Comparison of ENCODE assay signal across 1 cellular context in the genomic region with DNA sequence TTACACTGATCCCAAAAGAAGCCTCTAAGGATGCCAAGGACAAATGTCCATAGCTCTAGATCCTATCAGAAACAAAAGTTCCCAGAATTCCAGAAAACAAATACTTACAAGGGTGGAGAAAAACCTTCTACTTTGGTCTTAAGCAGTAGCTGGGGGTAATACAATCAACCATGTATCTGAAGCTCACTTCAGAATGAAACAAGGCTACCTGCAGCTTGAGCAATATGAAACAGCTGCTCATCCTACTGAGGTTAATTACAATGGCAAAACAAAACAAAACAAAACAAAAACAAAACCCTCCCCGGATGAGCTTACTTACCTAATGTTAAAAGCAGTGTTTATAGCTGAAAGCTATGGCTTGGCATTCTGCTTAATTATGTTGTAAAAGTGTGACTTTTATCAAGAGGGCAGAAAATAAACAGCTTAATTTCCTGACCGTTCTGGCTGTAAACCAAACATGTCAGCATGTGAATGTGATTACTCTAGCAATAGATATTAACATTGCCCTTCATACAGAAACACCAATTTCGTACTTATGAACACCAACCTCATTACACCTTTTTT.
TF ChIP-seq lines count a peak whose summit lies in the region.

No MANE protein-coding gene starts in this region.

TF ChIP-seq in endothelial cell of umbilical vein, 7 proteins besides CTCF, POLR2A, EP300 and RAD21 (continued from another document):
- no peak for TF ChIP-seq MAX (IDR thresholded peaks at IDR 0.05; ENCODE audit: insufficient read depth, insufficient read length)
TF ChIP-seq in endothelial cell of umbilical vein: peak in this region for 0.
